8 cellular contexts compared by ENCODE assay signal in genomic region chr1:85628791-85629531, GRCh38. TPM values are rescaled to one million over a fixed set of nuclear protein-coding genes. Genes with fewer than 3 reads are reported as not detected.
DNase-seq lines count a peak whose midpoint lies in the region; ATAC-seq and TF ChIP-seq lines count a peak whose summit lies in the region.
"Had no signal": no experiment of that assay in that cellular context is flagged by ENCODE, and none has a peak within 500 bp of the region (broad histone marks: within the 10 kb centered on the region; RNA-seq: fewer than 3 reads in every experiment).

No MANE protein-coding gene starts in this region.

- peak overlapping the region; percentile 34 to 65 (median 50) for H3K27ac ChIP-seq in transverse colon
- H3K27ac ChIP-seq in dorsolateral prefrontal cortex: peak overlapping the region in 25 of 59 donors; percentile 7 to 61 (median 29)

- no peaks in the 10 kb centered on the region for H3K9me3 ChIP-seq in transverse colon

- H3K27me3 Mint-ChIP-seq in brain: no peaks in the 10 kb centered on the region

- H3K27ac Mint-ChIP-seq in brain: peak overlapping the region in 4 of 5 experiments; percentile 0 to 82 (median 39)

- in situ Hi-C loops in transverse colon (cut with MboI; ENCODE audit: low pct_ligation_motif_present in 1 of 4, low pct_unique_long_range_greater_than_20kb in 1 of 4, low sequenced_read_pairs in 3 of 4): no loop called here

- H3K4me1 ChIP-seq in transverse colon: peaks cover 5 to 17% (median 12%) of the 10 kb centered on the region in 4 donors

- TF ChIP-seq CTCF in brain (conservative IDR thresholded peaks at IDR 0.05): no peak
- TF ChIP-seq CTCF in transverse colon (IDR thresholded peaks at IDR 0.05): no peak
- no peak for TF ChIP-seq CTCF in dorsolateral prefrontal cortex (IDR thresholded peaks at IDR 0.05 in 54 of 56, conservative IDR thresholded peaks at IDR 0.05 in 2 of 56; ENCODE audit: low read depth in 1 of 56, partially characterized antibody in 56 of 56)

- DNase-seq in Kasumi-1 (lab: John Stamatoyannopoulos, UW) (peak; percentile 55 to 64), kidney glomerular epithelial cell (lab: John Stamatoyannopoulos, UW) (peak; percentile 82), transverse colon (peak; percentile 40), dorsolateral prefrontal cortex (no peak)
- DNase-seq in activated CD8-positive, alpha-beta memory T cell treated with anti-CD3 and anti-CD28 coated beads, Interleukin-2, amount 50 U/mL, for 48 hours: no peak
- DNase-seq: activated naive CD4-positive, alpha-beta T cell had no signal

- peaks cover 0 to 5% (median 3%) of the 10 kb centered on the region in 5 experiments for H3K9me3 Mint-ChIP-seq in brain

- intact Hi-C loops in transverse colon (cut with DNase I; ENCODE audit: low total_unique reads): no loop called here
- intact Hi-C loops in dorsolateral prefrontal cortex (cut with DNase I): no loop called here

- peak overlapping the region in 1 of 5 experiments; percentile 43 for H3K4me3 Mint-ChIP-seq in brain

- TF ChIP-seq POLR2A in transverse colon (IDR thresholded peaks at IDR 0.05): no peak

- WGBS in transverse colon (ENCODE audit: low coverage in 1 of 2), 2 donors: 15 to 47% methylated on average over 8 to 9 of the region's 9 CpGs

- H3K36me3 ChIP-seq in transverse colon: no peaks in the 10 kb centered on the region

- H3K4me3 ChIP-seq in transverse colon (no peak overlapping the region), dorsolateral prefrontal cortex (no peak overlapping the region)

- no peak for TF ChIP-seq EP300 in transverse colon (IDR thresholded peaks at IDR 0.05; ENCODE audit: low read depth)

- ATAC-seq in HG02852 (IDR thresholded peaks at IDR 0.05; ENCODE audit: unreplicated experiment): no peak

- H3K27me3 ChIP-seq in transverse colon: no peaks in the 10 kb centered on the region
- no peaks in the 10 kb centered on the region for H3K27me3 ChIP-seq in dorsolateral prefrontal cortex

- peaks cover 12% of the 10 kb centered on the region for H3K4me1 Mint-ChIP-seq in brain

- H3K36me3 Mint-ChIP-seq in brain: peaks cover 37% of the 10 kb centered on the region

RNA-seq across cellular contexts. Expression of gene CCN1, which starts 48.4 kb away (rescaled TPM):
- 8.7 TPM for polyA plus RNA-seq in brain (ENCODE audit: insufficient read depth, low read depth, low replicate concordance)
- total RNA-seq in transverse colon (10 to 100 TPM; 18.6 to 79.6 (median 53.1) TPM), dorsolateral prefrontal cortex (100 to 1,000 TPM in 1 of 120 experiments, 10 to 100 TPM in 102, 1 to 10 TPM in 17; 5.9 to 119 (median 14.1) TPM)

Comparison
In these comparisons a context has a peak if more than half of its experiments do, and no peak if none do; other contexts are left out.
1. DNase-seq: peak in Kasumi-1 (2 of 2), kidney glomerular epithelial cell (single experiment) and transverse colon (single experiment); none in activated CD8-positive, alpha-beta memory T cell treated with anti-CD3 and anti-CD28 coated beads, Interleukin-2, amount 50 U/mL, for 48 hours (single experiment) and dorsolateral prefrontal cortex (0 of 10).